ENCODE assay signal across 10 cellular contexts in genomic region chr4:8079031-8079885, GRCh38.
A peak's percentile ranks its signal among the peaks of the same experiment; 100 is the strongest.
DNase-seq lines count a peak whose midpoint lies in the region; ATAC-seq and TF ChIP-seq lines count a peak whose summit lies in the region.
"Had no signal": no experiment of that assay in that cellular context is flagged by ENCODE, and none has a peak within 500 bp of the region (broad histone marks: within the 10 kb centered on the region; RNA-seq: fewer than 3 reads in every experiment).

No MANE protein-coding gene starts in this region.

- TF ChIP-seq POLR2A in erythroblast (IDR thresholded peaks at IDR 0.05; ENCODE audit: low read length): no peak

- ATAC-seq in omental fat pad (ENCODE audit: low FRiP score) (peak; percentile 61), HG02973 (IDR thresholded peaks at IDR 0.05; ENCODE audit: unreplicated experiment) (no peak), GM21786 (IDR thresholded peaks at IDR 0.05; ENCODE audit: unreplicated experiment) (no peak), HG03280 (IDR thresholded peaks at IDR 0.05; ENCODE audit: unreplicated experiment) (no peak)

- peak; percentile 3 for DNase-seq in DMS 273 treated with DMSO at 0.1 percent for 48 hours (lab: John Stamatoyannopoulos, UW)
- DNase-seq in OCI-M1 (lab: John Stamatoyannopoulos, UW): peak; percentile 91
- peak; percentile 47 to 60 for DNase-seq in erythroblast (lab: John Stamatoyannopoulos, UW)
- DNase-seq in omental fat pad (ENCODE audit: low spot score): no peak
- no peak for DNase-seq in activated CD8-positive, alpha-beta memory T cell treated with anti-CD3 and anti-CD28 coated beads, Interleukin-2, amount 50 U/mL, for 48 hours
- DNase-seq: CD4-positive, CD25-positive, alpha-beta regulatory T cell; Karpas-422 had no signal

- no peak for TF ChIP-seq CTCF in omental fat pad (IDR thresholded peaks at IDR 0.05)

Comparison
In these comparisons a context has a peak if more than half of its experiments do, and no peak if none do; other contexts are left out.
1. DNase-seq: peak in DMS 273 treated with DMSO at 0.1 percent for 48 hours (single experiment), OCI-M1 (single experiment) and erythroblast (2 of 2); none in omental fat pad (single experiment) and activated CD8-positive, alpha-beta memory T cell treated with anti-CD3 and anti-CD28 coated beads, Interleukin-2, amount 50 U/mL, for 48 hours (single experiment).